In genomic region chr11:134749040-134749586, GRCh38 we compare ENCODE assay signal across 21 cellular contexts.
DNase-seq lines count a peak whose midpoint lies in the region; ATAC-seq and TF ChIP-seq lines count a peak whose summit lies in the region.
"Had no signal": no experiment of that assay in that cellular context is flagged by ENCODE, and none has a peak within 500 bp of the region (broad histone marks: within the 10 kb centered on the region; RNA-seq: fewer than 3 reads in every experiment).

No MANE protein-coding gene starts in this region.

- H2AK5ac ChIP-seq in mesendoderm (ENCODE audit: low read length) = no peak overlapping the region

- H3K9me3 Mint-ChIP-seq in GM23338 (peaks cover 34% of the 10 kb centered on the region), brain (peaks cover 9 to 33% (median 18%) of the 10 kb centered on the region in 5 experiments)

- H4K20me1 ChIP-seq in BLaER1 = no peaks in the 10 kb centered on the region
- H4K20me1 ChIP-seq in GM23338 (replicated peaks; ENCODE audit: insufficient read depth) = no peaks in the 10 kb centered on the region

- H3K4me1 Mint-ChIP-seq in GM23338 (peaks cover 16% of the 10 kb centered on the region), brain (peaks cover 28% of the 10 kb centered on the region)
- H3K4me1 Mint-ChIP-seq: IgD-negative memory B cell had no signal

- H3K18ac ChIP-seq in mesendoderm (ENCODE audit: low read length) = no peak overlapping the region

- no peak overlapping the region for H4K5ac ChIP-seq in mesendoderm (ENCODE audit: low read length)

- H3K9ac ChIP-seq in BLaER1 (no peak overlapping the region), mesendoderm (ENCODE audit: low read length) (no peak overlapping the region)
- H3K9ac ChIP-seq: SK-N-SH had no signal

- H3K36me3 ChIP-seq in BLaER1 = no peaks in the 10 kb centered on the region
- H3K36me3 ChIP-seq in GM23338 (ENCODE audit: insufficient read depth) = no peaks in the 10 kb centered on the region; the same call in 1 of the 2 replicates
- H3K36me3 ChIP-seq in mesendoderm (ENCODE audit: control insufficient read depth, insufficient read depth, low read length) = no peaks in the 10 kb centered on the region
- H3K36me3 ChIP-seq in body of pancreas (replicated peaks in 1 of 2; ENCODE audit: insufficient read depth in 1 of 2, low read depth in 2 of 2) = no peaks in the 10 kb centered on the region

- H3F3A ChIP-seq in GM23338 (replicated peaks; ENCODE audit: low read depth) = no peaks in the 10 kb centered on the region

- H3K9me2 ChIP-seq in GM23338 (ENCODE audit: insufficient read depth) = peaks cover 12% of the 10 kb centered on the region
- H3K9me2 ChIP-seq: SK-N-SH had no signal

- intact Hi-C loops in body of pancreas (cut with DNase I) = no loop called here

- H3K4me1 ChIP-seq in BLaER1 (peaks cover 35% of the 10 kb centered on the region), GM23338 (ENCODE audit: insufficient read depth) (peaks cover 9% of the 10 kb centered on the region; the same call in 1 of the 2 replicates), mesendoderm (ENCODE audit: control insufficient read depth, low read depth, low read length) (no peaks in the 10 kb centered on the region), body of pancreas (no peaks in the 10 kb centered on the region)
- H3K4me1 ChIP-seq: A549 had no signal

- H3K9me3 ChIP-seq in BLaER1 = peaks cover 19% of the 10 kb centered on the region
- H3K9me3 ChIP-seq in body of pancreas = peaks cover 0 to 12% (median 0%) of the 10 kb centered on the region in 3 donors
- H3K9me3 ChIP-seq: A549, SK-N-SH had no signal

- H3K27ac Mint-ChIP-seq in GM23338 = no peak overlapping the region
- peak overlapping the region in 3 of 5 experiments; percentile 19 to 59 (median 43) for H3K27ac Mint-ChIP-seq in brain
- H3K27ac Mint-ChIP-seq: IgD-negative memory B cell had no signal

- TF ChIP-seq CTCF in GM23338 (conservative IDR thresholded peaks at IDR 0.05; ENCODE audit: low read depth in 2 of 2) = no peak
- TF ChIP-seq CTCF in brain (conservative IDR thresholded peaks at IDR 0.05) = no peak
- TF ChIP-seq CTCF in body of pancreas (IDR thresholded peaks at IDR 0.05) = no peak

- H3K27ac ChIP-seq in BLaER1 (no peak overlapping the region), GM23338 (ENCODE audit: low read depth) (no peak overlapping the region), mesendoderm (ENCODE audit: low read depth, low read length) (peak overlapping the region; percentile 31), body of pancreas (no peak overlapping the region)
- H3K27ac ChIP-seq: A549, C4-2B had no signal

- H3K4me2 ChIP-seq in BLaER1 = peak overlapping the region; percentile 36
- peak overlapping the region; percentile 57 for H3K4me2 ChIP-seq in GM23338
- no peak overlapping the region for H3K4me2 ChIP-seq in mesendoderm (ENCODE audit: low read length)
- H3K4me2 ChIP-seq: A549, SK-N-SH had no signal

- WGBS in mesendoderm (ENCODE audit: extremely low coverage, insufficient coverage, low lambda C conversion rate) = no CpG with 5 or more reads among the region's 5 CpGs
- 27 to 37% methylated on average over 5 of the region's 5 CpGs for WGBS in body of pancreas, 2 donors

- no peak for TF ChIP-seq POLR2A in body of pancreas (IDR thresholded peaks at IDR 0.05)

- H3K27me3 Mint-ChIP-seq in GM23338 (ENCODE audit: insufficient read depth, low read depth, poor library complexity) (peaks cover 12% of the 10 kb centered on the region), brain (peaks cover 10% of the 10 kb centered on the region)

- H3K56ac ChIP-seq in mesendoderm (ENCODE audit: low read length) = no peak overlapping the region

- DNase-seq in GM23338 (ENCODE audit: low spot score) = no peak
- no peak for DNase-seq in mesendoderm
- no peak for DNase-seq in body of pancreas
- no peak for DNase-seq in stimulated activated CD4-positive, alpha-beta T cell treated with anti-CD3 and anti-CD28 coated beads, Interleukin-4, amount 100 ng/mL, for 24 hours
- no peak for DNase-seq in MV-4-11 (lab: John Stamatoyannopoulos, UW)
- DNase-seq: H7, NCI-H1105 treated with DMSO at 0.1 percent for 48 hours, NCI-H1694, NCI-H2081 treated with DMSO at 0.1 percent for 48 hours, NCI-H510A, NCI-H82, PC-3, RPMI8226, SHP77 treated with DMSO at 0.1 percent for 48 hours, SK-N-SH had no signal

- H4K8ac ChIP-seq in mesendoderm (ENCODE audit: low read depth, low read length) = no peak overlapping the region

- H3K79me1 ChIP-seq in mesendoderm (ENCODE audit: low read length) = no peaks in the 10 kb centered on the region

- no peak overlapping the region for H3K4ac ChIP-seq in mesendoderm (ENCODE audit: low read depth, low read length)

- no peak overlapping the region for H3K23ac ChIP-seq in mesendoderm (ENCODE audit: low read length)

- H3K36me3 Mint-ChIP-seq in GM23338 (ENCODE audit: low read depth) (peaks cover 33% of the 10 kb centered on the region), brain (no peaks in the 10 kb centered on the region)
- H3K36me3 Mint-ChIP-seq: IgD-negative memory B cell had no signal

- H3K4me3 Mint-ChIP-seq in GM23338 (peak overlapping the region; percentile 32; the same call in 1 of the 3 replicates), brain (no peak overlapping the region)

- H3K79me2 ChIP-seq in GM23338 (replicated peaks; ENCODE audit: insufficient read depth) (no peaks in the 10 kb centered on the region), mesendoderm (ENCODE audit: control insufficient read depth, insufficient read depth, low read length) (no peaks in the 10 kb centered on the region)

- H3K27me3 ChIP-seq in BLaER1 = no peaks in the 10 kb centered on the region
- no peaks in the 10 kb centered on the region for H3K27me3 ChIP-seq in GM23338 (ENCODE audit: insufficient read depth)
- no peaks in the 10 kb centered on the region for H3K27me3 ChIP-seq in mesendoderm (ENCODE audit: insufficient read depth, low read length, poor library complexity)
- H3K27me3 ChIP-seq in body of pancreas = no peaks in the 10 kb centered on the region

- no peak overlapping the region for H2BK5ac ChIP-seq in mesendoderm (ENCODE audit: low read length)

- H2AFZ ChIP-seq in GM23338 = 0 out of 2 replicates have a peak overlapping the region, but pooled peaks have one; percentile 52

- H2BK120ac ChIP-seq in mesendoderm (ENCODE audit: low read depth, low read length) = no peak overlapping the region

- ATAC-seq in GM23338 (peak; percentile 65), body of pancreas (no peak), GM18873 (IDR thresholded peaks at IDR 0.05; ENCODE audit: low FRiP score, unreplicated experiment) (no peak)
- ATAC-seq: A549, PC-3 had no signal

- H2BK15ac ChIP-seq in mesendoderm (replicated peaks; ENCODE audit: low read depth) = no peak overlapping the region

- H3K4me3 ChIP-seq in BLaER1 (no peak overlapping the region), GM23338 (no peak overlapping the region), mesendoderm (ENCODE audit: low read length) (no peak overlapping the region), body of pancreas (no peak overlapping the region)
- H3K4me3 ChIP-seq: A549 had no signal

TF ChIP-seq in GM23338, 12 proteins besides CTCF, POLR2A, EP300 and RAD21 (continues in another document):
- no peak for TF ChIP-seq ZNF114 (CRISPR knock-in tag; IDR thresholded peaks at IDR 0.05)
